In genomic region chr2:121539722-121540469, GRCh38 we compare ENCODE assay signal across 14 cellular contexts. TPM values are rescaled to one million over a fixed set of nuclear protein-coding genes. Genes with fewer than 3 reads are reported as not detected.
DNase-seq lines count a peak whose midpoint lies in the region; ATAC-seq, FAIRE-seq and TF ChIP-seq lines count a peak whose summit lies in the region.
"Had no signal": no experiment of that assay in that cellular context is flagged by ENCODE, and none has a peak within 500 bp of the region (broad histone marks: within the 10 kb centered on the region; RNA-seq: fewer than 3 reads in every experiment).

No MANE protein-coding gene starts in this region.

- peak overlapping the region; percentile 72 to 82 (median 74) for H3K4me3 Mint-ChIP-seq in immature natural killer cell

- H3K27ac Mint-ChIP-seq in immature natural killer cell, result peak overlapping the region; percentile 67 to 88 (median 77)

- peaks cover 15 to 29% of the 10 kb centered on the region in 2 donors for H3K4me1 Mint-ChIP-seq in immature natural killer cell

- H3K4me3 ChIP-seq in A549 (no peak overlapping the region), SU-DHL-6 (ENCODE audit: insufficient read depth, low read length, poor library complexity, severe bottlenecking) (no peak overlapping the region)

- no peak for ATAC-seq in A549
- ATAC-seq in HG02852 (IDR thresholded peaks at IDR 0.05; ENCODE audit: unreplicated experiment), result no peak
- ATAC-seq in GM21360 (IDR thresholded peaks at IDR 0.05; ENCODE audit: unreplicated experiment), result no peak
- ATAC-seq: naive thymus-derived CD8-positive, alpha-beta T cell had no signal

- POLR2A ChIA-PET in A549 (lab: Yijun Ruan, JAX), result no interaction called here

- H4K20me1 ChIP-seq in SU-DHL-6 (ENCODE audit: low read depth, low read length), result 0 out of 2 replicates have a peak, but pooled peaks cover 4% of the 10 kb centered on the region

- peaks cover 71% of the 10 kb centered on the region for H3K79me2 ChIP-seq in SU-DHL-6 (ENCODE audit: insufficient read depth, low read length)

- H3K36me3 ChIP-seq in SU-DHL-6 (ENCODE audit: low read length), result no peaks in the 10 kb centered on the region
- H3K36me3 ChIP-seq: tibial nerve had no signal

- no peak overlapping the region for H2AFZ ChIP-seq in SU-DHL-6 (ENCODE audit: low read depth, low read length, severe bottlenecking)

- H3K4me2 ChIP-seq in A549, result peak overlapping the region; percentile 8; the same call in 1 of the 3 replicates
- H3K4me2 ChIP-seq in SU-DHL-6 (ENCODE audit: low read depth, low read length, poor library complexity, severe bottlenecking), result peak overlapping the region; percentile 17

- H3K27me3 ChIP-seq in SU-DHL-6 (ENCODE audit: low read length), result no peaks in the 10 kb centered on the region
- H3K27me3 ChIP-seq: tibial nerve had no signal

- no peaks in the 10 kb centered on the region for H3K4me1 ChIP-seq in A549

- H3K9me3 ChIP-seq in A549 (no peaks in the 10 kb centered on the region), SU-DHL-6 (ENCODE audit: insufficient read depth, low read length) (no peaks in the 10 kb centered on the region)
- H3K9me3 ChIP-seq: tibial nerve had no signal

- H3K9me3 Mint-ChIP-seq in immature natural killer cell, result no peaks in the 10 kb centered on the region
- H3K9me3 Mint-ChIP-seq: naive thymus-derived CD8-positive, alpha-beta T cell had no signal

- 75% methylated on average over 4 of the region's 4 CpGs for WGBS in A549 (ENCODE audit: missing lambda C conversion rate)

- no peaks in the 10 kb centered on the region for H3K9me2 ChIP-seq in SU-DHL-6 (replicated peaks; ENCODE audit: insufficient read depth, low read length)

- TF ChIP-seq RAD21 in A549 (conservative IDR thresholded peaks at IDR 0.05 in 1 of 2, IDR thresholded peaks at IDR 0.05 in 1 of 2), result no peak

- TF ChIP-seq CTCF in A549 (IDR thresholded peaks at IDR 0.05), result no peak
- no peak for TF ChIP-seq CTCF in SU-DHL-6 (IDR thresholded peaks at IDR 0.05; ENCODE audit: insufficient read depth, low read length, poor library complexity, severe bottlenecking)

- H3K27ac ChIP-seq in A549 (no peak overlapping the region), SU-DHL-6 (ENCODE audit: low read depth, low read length) (no peak overlapping the region)

- no peak for TF ChIP-seq EP300 in A549 (IDR thresholded peaks at IDR 0.05)

- no peaks in the 10 kb centered on the region for H3K36me3 Mint-ChIP-seq in immature natural killer cell
- H3K36me3 Mint-ChIP-seq: naive thymus-derived CD8-positive, alpha-beta T cell had no signal

- no peak for FAIRE-seq in A549 (lab: Jason Lieb, UNC)

- H3K27me3 Mint-ChIP-seq in immature natural killer cell (ENCODE audit: low read depth in 3 of 3), result peaks cover 0 to 2% (median 0%) of the 10 kb centered on the region in 3 donors
- H3K27me3 Mint-ChIP-seq: naive thymus-derived CD8-positive, alpha-beta T cell had no signal

- DNase-seq in A549 (ENCODE audit: low read depth in 1 of 2, low spot score in 1 of 2), result no peak
- peak; percentile 6 for DNase-seq in EL
- peak in 1 of 3 donors; percentile 7 for DNase-seq in immature natural killer cell
- DNase-seq in NOMO-1 treated with dmso at 0.1 percent for 144 hours (lab: John Stamatoyannopoulos, UW; ENCODE audit: unreplicated experiment), result no peak
- DNase-seq in GM19238 (ENCODE audit: insufficient read length, low spot score), result no peak
- DNase-seq: activated CD4-positive, CD25-positive, alpha-beta regulatory T cell treated with anti-CD3 and anti-CD28 coated beads, Interleukin-2, amount 50 U/mL, for 72 hours; MV-4-11; naive thymus-derived CD8-positive, alpha-beta T cell; NCI-H2081; SHP77 had no signal

- CTCF ChIA-PET in A549 (lab: Yijun Ruan, JAX), result interaction anchor here (1.3 to 1.6 kb wide), 2 partner anchors 9 to 11 kb away, joined by 3 read pairs; partner anchors contain the start of gene RNU4ATAC

- TF ChIP-seq POLR2A in A549 (IDR thresholded peaks at IDR 0.05; ENCODE audit: low read length), result no peak

- H3F3A ChIP-seq in SU-DHL-6 (ENCODE audit: insufficient read depth), result no peaks in the 10 kb centered on the region

- no peak overlapping the region for H3K9ac ChIP-seq in SU-DHL-6 (ENCODE audit: low read length)

TF ChIP-seq in A549, 52 proteins besides CTCF, POLR2A, EP300 and RAD21:
- TF ChIP-seq NPAS2 (CRISPR knock-in tag; IDR thresholded peaks at IDR 0.05; ENCODE audit: borderline replicate concordance) (no peak), JUNB (IDR thresholded peaks at IDR 0.05) (no peak), SMC3 (IDR thresholded peaks at IDR 0.05) (no peak)
TF ChIP-seq in A549: peak in this region for 0.

RNA-seq across cellular contexts. Expression of gene RNU4ATAC, which starts 9.2 kb away (rescaled TPM):
- polyA plus RNA-seq in A549 (2011; rRNA removed), result not detected in 2 replicates
- polyA plus RNA-seq in A549 (2012; cell fraction: cytosol; rRNA removed), result not detected in 2 replicates
- polyA plus RNA-seq in A549 (2012; cell fraction: nucleus; rRNA removed), result not detected in 2 replicates
- not detected in 3 replicates for polyA plus RNA-seq in A549 (2017; fragmentation: RNase III; extraction: RNeasy Plus Mini Kit Qiagen cat#74134 plus additional on column Dnase treatment)
- polyA minus RNA-seq in A549 (2011; rRNA and poly(A)+ RNA removed), result under 0.01 TPM in 2 replicates
- not detected for polyA plus RNA-seq in immature natural killer cell
- polyA plus RNA-seq: naive thymus-derived CD8-positive, alpha-beta T cell had no signal
